8 cellular contexts compared by ENCODE assay signal in the genomic region with DNA sequence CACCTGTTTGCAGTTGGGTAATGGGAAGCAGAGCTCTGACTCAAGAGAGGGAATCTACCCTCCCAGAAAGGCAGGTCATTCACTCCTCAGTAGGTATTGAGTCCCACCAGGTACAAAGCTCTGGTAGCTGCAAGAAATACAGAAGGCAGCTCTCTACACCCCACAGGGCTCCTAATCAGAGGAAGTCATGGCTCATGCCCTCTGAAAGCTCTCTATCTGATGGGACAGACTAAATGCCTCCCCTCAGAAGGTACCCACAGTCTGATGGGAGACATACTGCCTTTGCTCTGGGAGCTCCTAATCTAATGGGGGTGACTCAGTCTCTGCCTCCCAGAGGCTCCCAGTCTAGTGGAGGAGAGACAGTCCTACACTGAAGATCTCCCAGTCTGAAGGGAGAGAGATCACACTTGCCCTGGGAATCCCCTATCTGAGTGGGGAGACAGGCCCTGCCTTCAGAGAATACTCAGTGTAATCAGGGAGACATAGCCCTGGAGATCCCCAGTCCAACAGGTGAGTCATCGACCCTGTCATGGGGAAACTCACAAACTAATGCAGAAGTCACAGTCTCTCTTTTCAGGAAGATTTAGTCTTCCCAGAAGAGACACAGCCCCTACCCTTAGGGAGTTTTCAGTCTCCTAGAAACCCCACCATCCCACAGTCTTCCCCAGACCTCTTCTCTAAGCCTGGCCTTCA. TPM values are rescaled to one million over a fixed set of nuclear protein-coding genes. Genes with fewer than 3 reads are reported as not detected.
A peak's percentile ranks its signal among the peaks of the same experiment; 100 is the strongest.
DNase-seq lines count a peak whose midpoint lies in the region; ATAC-seq, FAIRE-seq and TF ChIP-seq lines count a peak whose summit lies in the region.

No MANE protein-coding gene starts in this region.

- FAIRE-seq in GM12892 (lab: Jason Lieb, UNC) (peak; percentile 30), keratinocyte (lab: Jason Lieb, UNC) (peak; percentile 81)

- H3K9me1 ChIP-seq in keratinocyte (ENCODE audit: control insufficient read depth, extremely low read depth, insufficient read depth, low read length): no peaks in the 10 kb centered on the region

- peak overlapping the region; percentile 74 for H3K9ac ChIP-seq in keratinocyte (ENCODE audit: control insufficient read depth, extremely low read depth, insufficient read depth, low read length)

- intact Hi-C loops in spleen (cut with DNase I; ENCODE audit: low total_unique reads): no loop called here

- no peak overlapping the region for H3K4me3 ChIP-seq in keratinocyte (ENCODE audit: control insufficient read depth in 2 of 3, extremely low read depth in 1 of 3, insufficient read depth in 2 of 3, low read depth in 1 of 3, low read length in 3 of 3)
- no peak overlapping the region for H3K4me3 ChIP-seq in spleen
- no peak overlapping the region for H3K4me3 ChIP-seq in right atrium auricular region

- no peak for DNase-seq in GM12892 (ENCODE audit: insufficient read length)
- DNase-seq in HT1080 (ENCODE audit: low read depth): peak; percentile 77
- peak; percentile 76 for DNase-seq in keratinocyte (ENCODE audit: low read depth, low spot score)
- DNase-seq in spleen: no peak
- DNase-seq in right atrium auricular region (ENCODE audit: low spot score): no peak
- no peak for DNase-seq in DMS114 treated with DMSO at 0.1 percent for 48 hours (lab: John Stamatoyannopoulos, UW; ENCODE audit: unreplicated experiment)
- no peak for DNase-seq in SW 1271 (lab: John Stamatoyannopoulos, UW)

- TF ChIP-seq POLR2A in GM12892 (IDR thresholded peaks at IDR 0.05; ENCODE audit: low read depth, low read length) (no peak), spleen (IDR thresholded peaks at IDR 0.05) (no peak)

- H2AFZ ChIP-seq in keratinocyte (ENCODE audit: control insufficient read depth, low read length): no peak overlapping the region

- WGBS in spleen, 5 donors: 30 to 75% (median 56%) methylated on average over 1 of the region's 1 CpG

- dilution Hi-C loops in keratinocyte (cut with MboI; ENCODE audit: extremely low pct_ligation_motif_present, low sequenced_read_pairs): no loop called here

- peak; percentile 82 for ATAC-seq in GM21576 (IDR thresholded peaks at IDR 0.05; ENCODE audit: unreplicated experiment)

- H3K9me3 ChIP-seq in keratinocyte (ENCODE audit: control insufficient read depth, low read depth, low read length) (no peaks in the 10 kb centered on the region), spleen (no peaks in the 10 kb centered on the region), right atrium auricular region (no peaks in the 10 kb centered on the region)

- H3K27me3 ChIP-seq in keratinocyte (ENCODE audit: control insufficient read depth, extremely low read depth, insufficient read depth, low read length) (no peaks in the 10 kb centered on the region), spleen (replicated peaks in 1 of 7) (no peaks in the 10 kb centered on the region), right atrium auricular region (no peaks in the 10 kb centered on the region)

- H4K20me1 ChIP-seq in keratinocyte (ENCODE audit: control insufficient read depth, extremely low read depth, insufficient read depth, low read length): peaks cover 20% of the 10 kb centered on the region

- H3K36me3 ChIP-seq in keratinocyte (ENCODE audit: control insufficient read depth in 2 of 2, extremely low read depth in 1 of 2, insufficient read depth in 2 of 2, low read length in 2 of 2) (no peaks in the 10 kb centered on the region), spleen (peaks cover 0 to 5% (median 0%) of the 10 kb centered on the region in 6 donors), right atrium auricular region (no peaks in the 10 kb centered on the region)

- peak overlapping the region; percentile 83 for H3K27ac ChIP-seq in keratinocyte (ENCODE audit: control insufficient read depth, insufficient read depth, low read length)
- H3K27ac ChIP-seq in spleen: no peak overlapping the region
- H3K27ac ChIP-seq in right atrium auricular region: no peak overlapping the region

- peaks cover 17% of the 10 kb centered on the region for H3K4me1 ChIP-seq in keratinocyte (ENCODE audit: control insufficient read depth, extremely low read depth, insufficient read depth, low read length)
- H3K4me1 ChIP-seq in spleen: peaks cover 0 to 6% (median 0%) of the 10 kb centered on the region in 6 donors
- no peaks in the 10 kb centered on the region for H3K4me1 ChIP-seq in right atrium auricular region

- no peaks in the 10 kb centered on the region for H3K79me2 ChIP-seq in keratinocyte (ENCODE audit: control insufficient read depth, insufficient read depth, low read length)

- peak overlapping the region; percentile 41 for H3K4me2 ChIP-seq in keratinocyte (ENCODE audit: control insufficient read depth, extremely low read depth, insufficient read depth, low read depth, low read length)

- TF ChIP-seq CTCF in keratinocyte (optimal IDR thresholded peaks at IDR 0.05 in 1 of 3, IDR thresholded peaks at IDR 0.05 in 1 of 3, conservative IDR thresholded peaks at IDR 0.05 in 1 of 3; ENCODE audit: extremely low read depth in 1 of 3, insufficient read depth in 2 of 3, low read length in 3 of 3) (no peak), spleen (IDR thresholded peaks at IDR 0.05 in 8 of 11, conservative IDR thresholded peaks at IDR 0.05 in 3 of 11) (no peak), right atrium auricular region (IDR thresholded peaks at IDR 0.05) (no peak)

RNA-seq across cellular contexts. Expression of a gene that starts 23.7 kb away (rescaled TPM):
- 0.42 TPM for polyA plus RNA-seq in GM12892 (2012; ENCODE audit: missing spikeins)
- not detected in 2 replicates for total RNA-seq in HT1080 (2014; rRNA removed; shearing (Covaris generic))
- 0.05 and 0.13 TPM in 2 replicates for polyA plus RNA-seq in HT1080 (2015; cell fraction: cytosol; rRNA removed)
- not detected in 2 replicates for polyA plus RNA-seq in HT1080 (2015; cell fraction: nucleus; rRNA removed)
- polyA plus RNA-seq in keratinocyte: 0.02 TPM in 1 of 3 replicates, not detected in the others
- not detected for polyA plus RNA-seq in keratinocyte (2011; ENCODE audit: low read depth)
- not detected in 2 replicates for polyA plus RNA-seq in keratinocyte (2011; cell fraction: cytosol; rRNA removed)
- polyA plus RNA-seq in keratinocyte (2011; cell fraction: nucleus; rRNA removed): not detected in 2 replicates
- 0.11 TPM in 1 of 2 replicates, not detected in the other for polyA plus RNA-seq in keratinocyte (2012; ENCODE audit: low replicate concordance)
- polyA minus RNA-seq in keratinocyte: not detected in 3 replicates
- not detected for polyA minus RNA-seq in keratinocyte (2011; cell fraction: cytosol; rRNA and poly(A)+ RNA removed)
- not detected in 2 replicates for polyA minus RNA-seq in keratinocyte (2011; cell fraction: nucleus; rRNA and poly(A)+ RNA removed)
- total RNA-seq in spleen: 10 to 100 TPM in 1 of 7 donors, 1 to 10 TPM in 6; 2.7 to 12.2 (median 4.7) TPM
- polyA plus RNA-seq in spleen: 1 to 10 TPM in 1 of 3 donors, under 1 TPM in 2; 0.68 to 1.4 (median 0.76) TPM
- total RNA-seq in right atrium auricular region: under 1 TPM in 1 of 2 donors, not detected in 1; 0.28 TPM

RNA-seq across cellular contexts. Expression of a gene that starts 45.0 kb away (rescaled TPM):
- 0.59 TPM for polyA plus RNA-seq in GM12892 (2012; ENCODE audit: missing spikeins)
- total RNA-seq in HT1080 (2014; rRNA removed; shearing (Covaris generic)): 387 and 423 TPM in 2 replicates
- 327 and 332 TPM in 2 replicates for polyA plus RNA-seq in HT1080 (2015; cell fraction: cytosol; rRNA removed)
- 1,463 and 1,478 TPM in 2 replicates for polyA plus RNA-seq in HT1080 (2015; cell fraction: nucleus; rRNA removed)
- polyA plus RNA-seq in keratinocyte (659 to 1,206 TPM (median 953 TPM) in 3 replicates), spleen (under 1 TPM; 0.54 to 0.93 (median 0.77) TPM)
- polyA plus RNA-seq in keratinocyte (2011; ENCODE audit: low read depth): 649 TPM
- polyA plus RNA-seq in keratinocyte (2011; cell fraction: cytosol; rRNA removed): 240 and 422 TPM in 2 replicates
- polyA plus RNA-seq in keratinocyte (2011; cell fraction: nucleus; rRNA removed): 2,965 and 3,376 TPM in 2 replicates
- polyA plus RNA-seq in keratinocyte (2012; ENCODE audit: low replicate concordance): 638 and 1,913 TPM in 2 replicates
- polyA minus RNA-seq in keratinocyte: 1,171 to 2,790 TPM (median 1,215 TPM) in 3 replicates
- 1,139 TPM for polyA minus RNA-seq in keratinocyte (2011; cell fraction: cytosol; rRNA and poly(A)+ RNA removed)
- polyA minus RNA-seq in keratinocyte (2011; cell fraction: nucleus; rRNA and poly(A)+ RNA removed): 3,983 and 4,160 TPM in 2 replicates
- total RNA-seq in spleen (1 to 10 TPM in 2 of 7 donors, under 1 TPM in 5; 0.43 to 3.4 (median 0.82) TPM), right atrium auricular region (10 to 100 TPM in 1 of 2 donors, 1 to 10 TPM in 1; 4.7 to 11.1 TPM)

Comparison
In these comparisons a context has a peak if more than half of its experiments do, and no peak if none do; other contexts are left out.
1. DNase-seq: peak in HT1080 (single experiment) and keratinocyte (single experiment); none in GM12892 (single experiment), spleen (single experiment), right atrium auricular region (single experiment), DMS114 treated with DMSO at 0.1 percent for 48 hours (single experiment) and SW 1271 (0 of 2).
2. RNA of a gene that starts 45.0 kb away (total RNA-seq): 387 to 423 TPM in HT1080; 4.7 to 11.1 TPM in right atrium auricular region and 0.43 to 3.4 TPM in spleen; every median in the first group is over 10 times any median in the second.